1 cellular context compared by ENCODE assay signal in the genomic region with DNA sequence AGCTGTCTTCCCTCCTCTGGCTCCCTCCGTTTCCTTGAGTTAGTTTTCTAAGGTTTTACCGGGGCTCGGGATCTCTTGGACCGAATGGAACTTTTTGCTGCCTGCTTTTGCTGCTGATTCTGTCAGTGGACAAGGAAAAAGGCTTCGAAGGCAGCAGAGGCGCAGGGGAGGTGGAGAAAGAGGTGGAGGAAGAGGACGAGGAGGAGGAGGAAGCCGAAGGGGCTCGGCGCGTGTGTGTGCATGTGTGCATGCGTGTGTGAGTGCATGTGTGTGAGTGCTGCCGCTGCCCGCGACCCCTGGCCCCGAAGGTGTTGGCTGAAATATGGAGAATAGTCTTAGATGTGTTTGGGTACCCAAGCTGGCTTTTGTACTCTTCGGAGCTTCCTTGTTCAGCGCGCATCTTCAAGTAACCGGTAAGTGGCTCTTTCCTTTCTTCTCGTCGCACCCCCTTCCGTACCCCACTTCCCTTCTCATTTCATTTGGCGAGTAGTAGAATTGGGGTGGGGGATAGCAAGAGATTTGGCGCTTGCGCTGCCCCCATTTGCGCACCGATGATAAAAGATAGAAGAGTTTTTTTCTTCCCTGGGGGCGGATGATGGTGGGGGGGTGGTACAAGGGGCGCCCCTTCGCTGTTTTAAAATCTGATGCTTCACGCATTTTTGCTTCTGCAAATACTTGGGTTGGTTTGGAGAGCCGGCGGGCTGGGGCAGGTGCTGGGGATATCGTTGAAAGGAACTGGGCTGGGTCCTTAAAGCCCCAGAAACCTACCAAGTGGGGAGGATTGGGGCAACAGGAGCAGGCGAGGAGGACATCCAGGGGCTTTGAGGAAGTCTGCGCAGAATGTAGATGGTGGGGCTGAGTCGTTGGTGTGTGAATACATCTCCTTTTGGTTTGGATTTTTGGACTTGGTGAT.
TF ChIP-seq lines count a peak whose summit lies in the region.

No MANE protein-coding gene starts in this region.

TF ChIP-seq in HepG2, 621 proteins besides CTCF, POLR2A, EP300 and RAD21 (continued from another document):
- TF ChIP-seq, protein P1, sequence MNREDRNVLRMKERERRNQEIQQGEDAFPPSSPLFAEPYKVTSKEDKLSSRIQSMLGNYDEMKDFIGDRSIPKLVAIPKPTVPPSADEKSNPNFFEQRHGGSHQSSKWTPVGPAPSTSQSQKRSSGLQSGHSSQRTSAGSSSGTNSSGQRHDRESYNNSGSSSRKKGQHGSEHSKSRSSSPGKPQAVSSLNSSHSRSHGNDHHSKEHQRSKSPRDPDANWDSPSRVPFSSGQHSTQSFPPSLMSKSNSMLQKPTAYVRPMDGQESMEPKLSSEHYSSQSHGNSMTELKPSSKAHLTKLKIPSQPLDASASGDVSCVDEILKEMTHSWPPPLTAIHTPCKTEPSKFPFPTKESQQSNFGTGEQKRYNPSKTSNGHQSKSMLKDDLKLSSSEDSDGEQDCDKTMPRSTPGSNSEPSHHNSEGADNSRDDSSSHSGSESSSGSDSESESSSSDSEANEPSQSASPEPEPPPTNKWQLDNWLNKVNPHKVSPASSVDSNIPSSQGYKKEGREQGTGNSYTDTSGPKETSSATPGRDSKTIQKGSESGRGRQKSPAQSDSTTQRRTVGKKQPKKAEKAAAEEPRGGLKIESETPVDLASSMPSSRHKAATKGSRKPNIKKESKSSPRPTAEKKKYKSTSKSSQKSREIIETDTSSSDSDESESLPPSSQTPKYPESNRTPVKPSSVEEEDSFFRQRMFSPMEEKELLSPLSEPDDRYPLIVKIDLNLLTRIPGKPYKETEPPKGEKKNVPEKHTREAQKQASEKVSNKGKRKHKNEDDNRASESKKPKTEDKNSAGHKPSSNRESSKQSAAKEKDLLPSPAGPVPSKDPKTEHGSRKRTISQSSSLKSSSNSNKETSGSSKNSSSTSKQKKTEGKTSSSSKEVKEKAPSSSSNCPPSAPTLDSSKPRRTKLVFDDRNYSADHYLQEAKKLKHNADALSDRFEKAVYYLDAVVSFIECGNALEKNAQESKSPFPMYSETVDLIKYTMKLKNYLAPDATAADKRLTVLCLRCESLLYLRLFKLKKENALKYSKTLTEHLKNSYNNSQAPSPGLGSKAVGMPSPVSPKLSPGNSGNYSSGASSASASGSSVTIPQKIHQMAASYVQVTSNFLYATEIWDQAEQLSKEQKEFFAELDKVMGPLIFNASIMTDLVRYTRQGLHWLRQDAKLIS (CRISPR knock-in tag; IDR thresholded peaks at IDR 0.05): no peak
- TF ChIP-seq, protein P2, sequence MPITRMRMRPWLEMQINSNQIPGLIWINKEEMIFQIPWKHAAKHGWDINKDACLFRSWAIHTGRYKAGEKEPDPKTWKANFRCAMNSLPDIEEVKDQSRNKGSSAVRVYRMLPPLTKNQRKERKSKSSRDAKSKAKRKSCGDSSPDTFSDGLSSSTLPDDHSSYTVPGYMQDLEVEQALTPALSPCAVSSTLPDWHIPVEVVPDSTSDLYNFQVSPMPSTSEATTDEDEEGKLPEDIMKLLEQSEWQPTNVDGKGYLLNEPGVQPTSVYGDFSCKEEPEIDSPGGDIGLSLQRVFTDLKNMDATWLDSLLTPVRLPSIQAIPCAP (CRISPR knock-in tag; IDR thresholded peaks at IDR 0.05; ENCODE audit: low read depth): no peak
- no peak for TF ChIP-seq CBX5 (CRISPR knock-in tag; IDR thresholded peaks at IDR 0.05; ENCODE audit: borderline replicate concordance)
- TF ChIP-seq CHD2 (IDR thresholded peaks at IDR 0.05; ENCODE audit: low read depth, low read length): no peak
- TF ChIP-seq NR1H2 (CRISPR knock-in tag; IDR thresholded peaks at IDR 0.05; ENCODE audit: borderline replicate concordance, low read depth): no peak
- TF ChIP-seq ZNF501 (CRISPR knock-in tag; IDR thresholded peaks at IDR 0.05): no peak
- TF ChIP-seq NAIF1 (CRISPR knock-in tag; IDR thresholded peaks at IDR 0.05; ENCODE audit: borderline replicate concordance): no peak
